In the genomic region with DNA sequence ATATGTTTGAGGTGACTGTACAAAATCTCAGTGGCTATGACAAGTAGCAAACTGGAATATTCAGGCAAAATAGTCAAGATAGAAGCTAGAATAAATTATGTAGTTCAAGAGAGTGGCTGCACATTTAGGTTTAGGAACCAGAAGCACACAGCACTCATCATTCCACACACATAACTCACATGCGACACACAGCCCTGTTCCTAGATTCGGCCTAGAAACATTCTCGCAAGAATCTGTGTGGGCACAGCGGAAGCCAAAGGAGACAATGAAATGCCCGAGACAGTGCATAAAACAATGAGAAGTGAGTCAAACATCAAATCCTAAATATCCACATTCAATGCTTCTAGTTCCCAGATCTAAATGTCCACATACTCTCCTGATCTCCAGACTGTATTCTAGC, we compare ENCODE assay signal across 22 cellular contexts. TPM values are rescaled to one million over a fixed set of nuclear protein-coding genes. Genes with fewer than 3 reads are reported as not detected.
DNase-seq lines count a peak whose midpoint lies in the region; ATAC-seq and TF ChIP-seq lines count a peak whose summit lies in the region.
"Had no signal": no experiment of that assay in that cellular context is flagged by ENCODE, and none has a peak within 500 bp of the region (broad histone marks: within the 10 kb centered on the region; RNA-seq: fewer than 3 reads in every experiment).

No MANE protein-coding gene starts in this region.

- no peaks in the 10 kb centered on the region for H3K36me3 ChIP-seq in skeletal muscle satellite cell (ENCODE audit: insufficient read depth, low read length)
- H3K36me3 ChIP-seq in A673 (ENCODE audit: insufficient read depth, low read length, poor library complexity, severe bottlenecking) = no peaks in the 10 kb centered on the region
- H3K36me3 ChIP-seq: ascending aorta, upper lobe of left lung had no signal

- BruUV-seq in A673 (replicated peaks; lab: Mats Ljungman, UMichigan) = no TSS peak

- H3K4me1 ChIP-seq in skeletal muscle satellite cell (ENCODE audit: control insufficient read depth, insufficient read depth, low read length) (peaks cover 45% of the 10 kb centered on the region), A673 (ENCODE audit: insufficient read depth, low read length, poor library complexity, severe bottlenecking) (no peaks in the 10 kb centered on the region)
- H3K4me1 ChIP-seq: ascending aorta, upper lobe of left lung had no signal

- H3K4me3 ChIP-seq in fibroblast of mammary gland (ENCODE audit: control insufficient read depth, low read depth, low read length) (no peak overlapping the region), skeletal muscle satellite cell (ENCODE audit: low read length) (peak overlapping the region; percentile 24), A673 (ENCODE audit: low read depth, low read length, poor library complexity, severe bottlenecking) (no peak overlapping the region)
- H3K4me3 ChIP-seq: ascending aorta, upper lobe of left lung had no signal

- POLR2A ChIA-PET in A673 (lab: Charles Lee; ENCODE audit: low non-redundant PET) = interaction anchor here (0.9 kb wide), 1 partner anchor 10 kb away, joined by 4 read pairs; a partner anchor contains a TSS

- H3K9me3 ChIP-seq in skeletal muscle satellite cell (replicated peaks; ENCODE audit: low read length) (no peaks in the 10 kb centered on the region), A673 (ENCODE audit: low read depth, low read length, poor library complexity, severe bottlenecking) (no peaks in the 10 kb centered on the region)
- H3K9me3 ChIP-seq: ascending aorta, upper lobe of left lung had no signal

- H3K27ac ChIP-seq in A673 (ENCODE audit: low read depth, low read length, poor library complexity, severe bottlenecking) = no peak overlapping the region
- H3K27ac ChIP-seq: ascending aorta, upper lobe of left lung had no signal

- CTCF ChIA-PET in A673 (lab: Charles Lee) = interaction anchor here (0.7 kb wide), 1 partner anchor 10 kb away, joined by 3 read pairs; a partner anchor contains a TSS

- DNase-seq in ELR (ENCODE audit: low read depth) (peak; percentile 53), fibroblast of mammary gland (ENCODE audit: low read depth) (peak; percentile 55), A673 (ENCODE audit: low spot score) (no peak), HT-29 (ENCODE audit: low spot score) (no peak)
- DNase-seq: activated CD4-positive, alpha-beta T cell treated with anti-CD3 and anti-CD28 coated beads, Interleukin-2, amount 10 ng/mL, durations not matched to agents 24 days and 14 days; activated CD8-positive, alpha-beta memory T cell treated with anti-CD3 and anti-CD28 coated beads, Interleukin-2, amount 10 ng/mL, durations not matched to agents 7 days and 5 days; CD4-positive, alpha-beta memory T cell; effector CD4-positive, alpha-beta T cell; erythroblast; Kasumi-1; naive thymus-derived CD4-positive, alpha-beta T cell; NCI-H1105; NCI-H2107; NK-92 treated with Interleukin-12 subunit alpha and Interleukin-12 subunit beta, amount 100 ng/mL, for 24 hours; occipital lobe; stimulated activated CD4-positive, alpha-beta T cell treated with anti-CD3 and anti-CD28 coated beads, Interleukin-15, amount 100 ng/mL, for 24 hours; upper lobe of left lung had no signal

- ATAC-seq in SK-N-SH treated with all-trans-retinoic acid at 6 μM for 48 hours (peak; percentile 44; the same call in 2 of the 3 replicates), HG02973 (IDR thresholded peaks at IDR 0.05; ENCODE audit: unreplicated experiment) (no peak)
- ATAC-seq: activated CD8-positive, alpha-beta memory T cell treated with anti-CD3 and anti-CD28 coated beads, Interleukin-2, amount 10 ng/mL, durations not matched to agents 7 days and 5 days; Panc1 had no signal

- H3K4me2 ChIP-seq in skeletal muscle satellite cell (ENCODE audit: low read length) = peak overlapping the region; percentile 48

- intact Hi-C loops in A673 (cut with micrococcal nuclease; ENCODE audit: unreplicated experiment) = no loop called here

- H3K27me3 ChIP-seq in skeletal muscle satellite cell (ENCODE audit: control insufficient read depth, insufficient read depth, low read length) = no peaks in the 10 kb centered on the region
- no peaks in the 10 kb centered on the region for H3K27me3 ChIP-seq in A673 (replicated peaks; ENCODE audit: insufficient read depth, low read depth, low read length, poor library complexity)
- H3K27me3 ChIP-seq: ascending aorta, upper lobe of left lung had no signal

- H3K9ac ChIP-seq in skeletal muscle satellite cell (ENCODE audit: low read depth, low read length) = peak overlapping the region; percentile 42

- TF ChIP-seq CTCF in fibroblast of mammary gland (conservative IDR thresholded peaks at IDR 0.05; ENCODE audit: control insufficient read depth, insufficient read depth, low read depth, low read length) (no peak), A673 (conservative IDR thresholded peaks at IDR 0.05; ENCODE audit: low read depth, low read length) (no peak)

TF ChIP-seq in SK-N-SH treated with all-trans-retinoic acid at 6 μM for 48 hours, 23 proteins besides CTCF, POLR2A, EP300 and RAD21:
- TF ChIP-seq RARB (CRISPR knock-in tag; IDR thresholded peaks at IDR 0.05) = no peak
- no peak for TF ChIP-seq BACH2 (CRISPR knock-in tag; IDR thresholded peaks at IDR 0.05; ENCODE audit: borderline replicate concordance)
- no peak for TF ChIP-seq ZNF8 (CRISPR knock-in tag; IDR thresholded peaks at IDR 0.05)
- TF ChIP-seq ZC3H10 (CRISPR knock-in tag; IDR thresholded peaks at IDR 0.05) = no peak
- TF ChIP-seq TOX (CRISPR knock-in tag; IDR thresholded peaks at IDR 0.05; ENCODE audit: borderline replicate concordance) = no peak
- TF ChIP-seq, protein P1, sequence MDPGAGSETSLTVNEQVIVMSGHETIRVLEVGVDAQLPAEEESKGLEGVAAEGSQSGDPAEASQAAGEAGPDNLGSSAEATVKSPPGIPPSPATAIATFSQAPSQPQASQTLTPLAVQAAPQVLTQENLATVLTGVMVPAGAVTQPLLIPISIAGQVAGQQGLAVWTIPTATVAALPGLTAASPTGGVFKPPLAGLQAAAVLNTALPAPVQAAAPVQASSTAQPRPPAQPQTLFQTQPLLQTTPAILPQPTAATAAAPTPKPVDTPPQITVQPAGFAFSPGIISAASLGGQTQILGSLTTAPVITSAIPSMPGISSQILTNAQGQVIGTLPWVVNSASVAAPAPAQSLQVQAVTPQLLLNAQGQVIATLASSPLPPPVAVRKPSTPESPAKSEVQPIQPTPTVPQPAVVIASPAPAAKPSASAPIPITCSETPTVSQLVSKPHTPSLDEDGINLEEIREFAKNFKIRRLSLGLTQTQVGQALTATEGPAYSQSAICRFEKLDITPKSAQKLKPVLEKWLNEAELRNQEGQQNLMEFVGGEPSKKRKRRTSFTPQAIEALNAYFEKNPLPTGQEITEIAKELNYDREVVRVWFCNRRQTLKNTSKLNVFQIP (CRISPR knock-in tag; IDR thresholded peaks at IDR 0.05; ENCODE audit: borderline replicate concordance, low read depth) = no peak
- no peak for TF ChIP-seq ISL1 (CRISPR knock-in tag; IDR thresholded peaks at IDR 0.05)
- TF ChIP-seq, protein P2, sequence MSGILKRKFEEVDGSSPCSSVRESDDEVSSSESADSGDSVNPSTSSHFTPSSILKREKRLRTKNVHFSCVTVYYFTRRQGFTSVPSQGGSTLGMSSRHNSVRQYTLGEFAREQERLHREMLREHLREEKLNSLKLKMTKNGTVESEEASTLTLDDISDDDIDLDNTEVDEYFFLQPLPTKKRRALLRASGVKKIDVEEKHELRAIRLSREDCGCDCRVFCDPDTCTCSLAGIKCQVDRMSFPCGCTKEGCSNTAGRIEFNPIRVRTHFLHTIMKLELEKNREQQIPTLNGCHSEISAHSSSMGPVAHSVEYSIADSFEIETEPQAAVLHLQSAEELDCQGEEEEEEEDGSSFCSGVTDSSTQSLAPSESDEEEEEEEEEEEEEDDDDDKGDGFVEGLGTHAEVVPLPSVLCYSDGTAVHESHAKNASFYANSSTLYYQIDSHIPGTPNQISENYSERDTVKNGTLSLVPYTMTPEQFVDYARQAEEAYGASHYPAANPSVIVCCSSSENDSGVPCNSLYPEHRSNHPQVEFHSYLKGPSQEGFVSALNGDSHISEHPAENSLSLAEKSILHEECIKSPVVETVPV (CRISPR knock-in tag; IDR thresholded peaks at IDR 0.05) = no peak
- no peak for TF ChIP-seq ZFP3 (CRISPR knock-in tag; IDR thresholded peaks at IDR 0.05)
- TF ChIP-seq, protein P3, sequence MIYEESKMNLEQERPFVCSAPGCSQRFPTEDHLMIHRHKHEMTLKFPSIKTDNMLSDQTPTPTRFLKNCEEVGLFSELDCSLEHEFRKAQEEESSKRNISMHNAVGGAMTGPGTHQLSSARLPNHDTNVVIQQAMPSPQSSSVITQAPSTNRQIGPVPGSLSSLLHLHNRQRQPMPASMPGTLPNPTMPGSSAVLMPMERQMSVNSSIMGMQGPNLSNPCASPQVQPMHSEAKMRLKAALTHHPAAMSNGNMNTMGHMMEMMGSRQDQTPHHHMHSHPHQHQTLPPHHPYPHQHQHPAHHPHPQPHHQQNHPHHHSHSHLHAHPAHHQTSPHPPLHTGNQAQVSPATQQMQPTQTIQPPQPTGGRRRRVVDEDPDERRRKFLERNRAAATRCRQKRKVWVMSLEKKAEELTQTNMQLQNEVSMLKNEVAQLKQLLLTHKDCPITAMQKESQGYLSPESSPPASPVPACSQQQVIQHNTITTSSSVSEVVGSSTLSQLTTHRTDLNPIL (CRISPR knock-in tag; IDR thresholded peaks at IDR 0.05; ENCODE audit: low read depth) = no peak
- TF ChIP-seq CSDC2 (CRISPR knock-in tag; IDR thresholded peaks at IDR 0.05) = no peak
- TF ChIP-seq SNAI2 (CRISPR knock-in tag; IDR thresholded peaks at IDR 0.05) = no peak
- TF ChIP-seq ZNF70 (CRISPR knock-in tag; IDR thresholded peaks at IDR 0.05) = no peak
- TF ChIP-seq ZFP30 (CRISPR knock-in tag; IDR thresholded peaks at IDR 0.05) = no peak
- TF ChIP-seq TCF4 (CRISPR knock-in tag; IDR thresholded peaks at IDR 0.05; ENCODE audit: borderline replicate concordance) = no peak
- TF ChIP-seq PPARA (CRISPR knock-in tag; IDR thresholded peaks at IDR 0.05; ENCODE audit: borderline replicate concordance) = no peak

RNA-seq across cellular contexts. Expression of a gene that starts 9.5 kb away (rescaled TPM):
- 8.6 and 11.1 TPM in 2 replicates for total RNA-seq in skeletal muscle satellite cell (2012; rRNA removed)
- 10.8 and 14.2 TPM in 2 replicates for total RNA-seq in A673 (2021)
- total RNA-seq in HT-29 (2014; rRNA removed; shearing (Covaris generic)) = 1.9 and 2.8 TPM in 2 replicates
- total RNA-seq: ascending aorta had no signal

RNA-seq across cellular contexts. Expression of a gene that starts 59.1 kb away (rescaled TPM):
- total RNA-seq in skeletal muscle satellite cell (2012; rRNA removed) = 2.0 and 2.3 TPM in 2 replicates
- total RNA-seq in A673 (2021) = 4.0 and 4.9 TPM in 2 replicates
- 5.1 and 6.8 TPM in 2 replicates for total RNA-seq in HT-29 (2014; rRNA removed; shearing (Covaris generic))

Comparison
In these comparisons a context has a peak if more than half of its experiments do, and no peak if none do; other contexts are left out.
1. DNase-seq: peak in ELR (single experiment) and fibroblast of mammary gland (single experiment); none in A673 (single experiment) and HT-29 (single experiment).